ENCODE assay signal across 8 cellular contexts in genomic region chr1:5992034-5992813, GRCh38. TPM values are rescaled to one million over a fixed set of nuclear protein-coding genes. Genes with fewer than 3 reads are reported as not detected.
DNase-seq lines count a peak whose midpoint lies in the region; ATAC-seq and TF ChIP-seq lines count a peak whose summit lies in the region.

TSS of gene NPHP4 (minus strand) at chr1:5992425. CDS start at chr1:5986289, 6,136 bp downstream.

- 0 to 2% methylated on average over 1 to 9 of the region's 93 CpGs for WGBS in esophagus squamous epithelium, 2 donors

- peak within 1 kb of the TSS; percentile 95 for H3K4me3 ChIP-seq in KMS-11 (IDR thresholded peaks at IDR 0.05; ENCODE audit: insufficient read depth, low read depth, low read length)
- peak within 1 kb of the TSS; percentile 59 to 89 (median 75) for H3K4me3 ChIP-seq in esophagus squamous epithelium

- TF ChIP-seq CTCF in KMS-11 (conservative IDR thresholded peaks at IDR 0.05; ENCODE audit: low read depth, low read length) = no peak
- TF ChIP-seq CTCF in esophagus squamous epithelium (IDR thresholded peaks at IDR 0.05) = peak in 1 of 6 experiments; percentile 5

- H3K79me2 ChIP-seq in KMS-11 (ENCODE audit: insufficient read depth, low read depth) = peaks cover 49% of the 10 kb centered on the region

- peak within 1 kb of the TSS; percentile 94 for H3K4me2 ChIP-seq in KMS-11

- H3K36me3 ChIP-seq in KMS-11 (ENCODE audit: insufficient read depth) (no peaks in the 10 kb centered on the region), esophagus squamous epithelium (no peaks in the 10 kb centered on the region)

- DNase-seq in DMS79 (lab: John Stamatoyannopoulos, UW) (peak; percentile 100), RKO (ENCODE audit: low spot score) (peak; percentile 99), activated T-helper 1 cell treated with Interleukin-2 at 50 U/mL for 16 hours (ENCODE audit: low read depth) (peak; percentile 98), esophagus squamous epithelium (lab: John Stamatoyannopoulos, UW) (peak; percentile 96), myocyte (ENCODE audit: low read depth) (peak; percentile 100)
- DNase-seq in stimulated activated CD8-positive, alpha-beta memory T cell treated with anti-CD3 and anti-CD28 coated beads, Interleukin-7, amount 100 ng/mL, for 48 hours (ENCODE audit: extremely low read depth in 1 of 2, low read depth in 1 of 2) = peak; percentile 98 to 99

- no peaks in the 10 kb centered on the region for H4K20me1 ChIP-seq in KMS-11 (ENCODE audit: insufficient read depth)

- peak within 1 kb of the TSS; percentile 84; the same call in 1 of the 2 replicates for H2AFZ ChIP-seq in KMS-11 (ENCODE audit: low read depth)

- H3K4me1 ChIP-seq in KMS-11 (ENCODE audit: low read depth, poor library complexity, severe bottlenecking) (peaks cover 23% of the 10 kb centered on the region), esophagus squamous epithelium (peaks cover 16 to 32% (median 27%) of the 10 kb centered on the region in 3 donors)

- peak; percentile 80 for ATAC-seq in GM21737 (IDR thresholded peaks at IDR 0.05; ENCODE audit: unreplicated experiment)

- H3K9me3 ChIP-seq in esophagus squamous epithelium = no peaks in the 10 kb centered on the region

- TF ChIP-seq POLR2A in esophagus squamous epithelium (IDR thresholded peaks at IDR 0.05) = peak in 2 of 4 donors; percentile 31 to 49

- no peaks in the 10 kb centered on the region for H3K27me3 ChIP-seq in KMS-11 (ENCODE audit: insufficient read depth, low read depth)
- H3K27me3 ChIP-seq in esophagus squamous epithelium = peaks cover 0 to 20% (median 0%) of the 10 kb centered on the region in 4 donors

- H3K9ac ChIP-seq in KMS-11 = peak within 1 kb of the TSS; percentile 82

- H3K27ac ChIP-seq in KMS-11 (peak within 1 kb of the TSS; percentile 79), esophagus squamous epithelium (peak within 1 kb of the TSS; percentile 84 to 91 (median 90))

- intact Hi-C loops in esophagus squamous epithelium (cut with DNase I) = no loop called here

RNA-seq across cellular contexts. Expression of gene NPHP4, which starts in this region (rescaled TPM):
- total RNA-seq in esophagus squamous epithelium (1 to 10 TPM; 2.4 to 8.8 (median 5.3) TPM), myocyte (2.9 and 4.4 TPM in 2 replicates)
- polyA plus RNA-seq in myocyte (2012) = 7.7 TPM

Comparison
In these comparisons a context has a peak if more than half of its experiments do, and no peak if none do; other contexts are left out.
1. Peak in every context shown above with its lines: DNase-seq, ATAC-seq, H3K4me3 ChIP-seq and H3K27ac ChIP-seq.